In genomic region chr14:38074091-38074490, GRCh38 we compare ENCODE assay signal across 20 cellular contexts.
DNase-seq lines count a peak whose midpoint lies in the region; ATAC-seq and TF ChIP-seq lines count a peak whose summit lies in the region.
"Had no signal": no experiment of that assay in that cellular context is flagged by ENCODE, and none has a peak within 500 bp of the region (broad histone marks: within the 10 kb centered on the region; RNA-seq: fewer than 3 reads in every experiment).

No MANE protein-coding gene starts in this region.

- intact Hi-C loops in sigmoid colon (cut with DNase I) = no loop called here

- peaks cover 11% of the 10 kb centered on the region for H3K9me3 Mint-ChIP-seq in activated naive CD4-positive, alpha-beta T cell treated with anti-CD3 and anti-CD28 coated beads, Interleukin-2, amount 10 ng/mL, durations not matched to agents 7 days and 5 days
- peaks cover 2% of the 10 kb centered on the region for H3K9me3 Mint-ChIP-seq in activated naive CD8-positive, alpha-beta T cell treated with anti-CD3 and anti-CD28 coated beads, Interleukin-2, amount 50 U/mL, for 24 hours

- no peaks in the 10 kb centered on the region for H3K27me3 ChIP-seq in MM.1S (replicated peaks; ENCODE audit: insufficient read depth, low read length)
- no peaks in the 10 kb centered on the region for H3K27me3 ChIP-seq in sigmoid colon
- H3K27me3 ChIP-seq: body of pancreas, foreskin keratinocyte, SJSA1, testis had no signal

- WGBS in sigmoid colon, 2 donors = 42 to 48% methylated on average over 1 of the region's 1 CpG

- peak overlapping the region; percentile 35; the same call in 1 of the 2 replicates for H2AFZ ChIP-seq in MM.1S (ENCODE audit: low read length)
- H2AFZ ChIP-seq: parathyroid adenoma had no signal

- peak overlapping the region; percentile 32; the same call in 1 of the 2 replicates for H3K4me2 ChIP-seq in MM.1S (ENCODE audit: low read depth, low read length)

- no peaks in the 10 kb centered on the region for H3K4me1 ChIP-seq in MM.1S (ENCODE audit: low read length)
- H3K4me1 ChIP-seq in sigmoid colon = no peaks in the 10 kb centered on the region
- H3K4me1 ChIP-seq: body of pancreas, foreskin keratinocyte, left ventricle myocardium inferior, parathyroid adenoma, SJSA1, testis had no signal

- TF ChIP-seq CTCF in MM.1S (IDR thresholded peaks at IDR 0.05; ENCODE audit: low read length) (no peak), sigmoid colon (IDR thresholded peaks at IDR 0.05) (no peak)

- H3K79me2 ChIP-seq in MM.1S (ENCODE audit: low read length) = no peaks in the 10 kb centered on the region
- H3K79me2 ChIP-seq: parathyroid adenoma had no signal

- ATAC-seq in activated naive CD8-positive, alpha-beta T cell treated with anti-CD3 and anti-CD28 coated beads, Interleukin-2, amount 50 U/mL, for 24 hours = peak; percentile 34
- peak; percentile 29 for ATAC-seq in stimulated activated naive CD8-positive, alpha-beta T cell treated with anti-CD3 and anti-CD28 coated beads, Interleukin-15, Interleukin-2, amounts not matched to agents 100 U/mL and 50 U/mL, for 24 hours
- ATAC-seq in HG03175 (IDR thresholded peaks at IDR 0.05; ENCODE audit: unreplicated experiment) = no peak
- ATAC-seq: body of pancreas, foreskin keratinocyte had no signal

- no peak for TF ChIP-seq EP300 in sigmoid colon (IDR thresholded peaks at IDR 0.05)

- no peaks in the 10 kb centered on the region for H4K20me1 ChIP-seq in MM.1S (ENCODE audit: insufficient read depth, low read length)

- H3K4me1 Mint-ChIP-seq in activated naive CD4-positive, alpha-beta T cell treated with anti-CD3 and anti-CD28 coated beads, Interleukin-2, amount 10 ng/mL, durations not matched to agents 7 days and 5 days = peaks cover 75% of the 10 kb centered on the region
- H3K4me1 Mint-ChIP-seq in activated naive CD8-positive, alpha-beta T cell treated with anti-CD3 and anti-CD28 coated beads, Interleukin-2, amount 50 U/mL, for 24 hours = peaks cover 74% of the 10 kb centered on the region

- H3K36me3 Mint-ChIP-seq in activated naive CD4-positive, alpha-beta T cell treated with anti-CD3 and anti-CD28 coated beads, Interleukin-2, amount 10 ng/mL, durations not matched to agents 7 days and 5 days = peaks cover 18% of the 10 kb centered on the region
- no peaks in the 10 kb centered on the region for H3K36me3 Mint-ChIP-seq in activated naive CD8-positive, alpha-beta T cell treated with anti-CD3 and anti-CD28 coated beads, Interleukin-2, amount 50 U/mL, for 24 hours (ENCODE audit: low read depth)

- H3K27ac Mint-ChIP-seq in activated naive CD4-positive, alpha-beta T cell treated with anti-CD3 and anti-CD28 coated beads, Interleukin-2, amount 10 ng/mL, durations not matched to agents 7 days and 5 days = peak overlapping the region; percentile 83
- peak overlapping the region; percentile 41 for H3K27ac Mint-ChIP-seq in activated naive CD8-positive, alpha-beta T cell treated with anti-CD3 and anti-CD28 coated beads, Interleukin-2, amount 50 U/mL, for 24 hours

- H3K9me3 ChIP-seq in MM.1S (replicated peaks; ENCODE audit: insufficient read depth, low read length) = no peaks in the 10 kb centered on the region
- H3K9me3 ChIP-seq in sigmoid colon = no peaks in the 10 kb centered on the region
- H3K9me3 ChIP-seq: body of pancreas, SJSA1, testis had no signal

- H3K4me3 ChIP-seq in MM.1S (ENCODE audit: low read length) (peak overlapping the region; percentile 10; the same call in 1 of the 2 replicates), sigmoid colon (no peak overlapping the region)
- H3K4me3 ChIP-seq: body of pancreas, coronary artery, left ventricle myocardium inferior, SJSA1, testis had no signal

- H3F3A ChIP-seq in MM.1S (ENCODE audit: insufficient read depth, low read length) = no peaks in the 10 kb centered on the region

- no peaks in the 10 kb centered on the region for H3K27me3 Mint-ChIP-seq in activated naive CD4-positive, alpha-beta T cell treated with anti-CD3 and anti-CD28 coated beads, Interleukin-2, amount 10 ng/mL, durations not matched to agents 7 days and 5 days
- no peaks in the 10 kb centered on the region for H3K27me3 Mint-ChIP-seq in activated naive CD8-positive, alpha-beta T cell treated with anti-CD3 and anti-CD28 coated beads, Interleukin-2, amount 50 U/mL, for 24 hours

- H3K27ac ChIP-seq in MM.1S (ENCODE audit: low read length) (no peak overlapping the region), sigmoid colon (no peak overlapping the region)
- H3K27ac ChIP-seq: body of pancreas, coronary artery, foreskin keratinocyte, left ventricle myocardium inferior, parathyroid adenoma, SJSA1, testis had no signal

- no peak overlapping the region for H3K4me3 Mint-ChIP-seq in activated naive CD4-positive, alpha-beta T cell treated with anti-CD3 and anti-CD28 coated beads, Interleukin-2, amount 10 ng/mL, durations not matched to agents 7 days and 5 days
- H3K4me3 Mint-ChIP-seq in activated naive CD8-positive, alpha-beta T cell treated with anti-CD3 and anti-CD28 coated beads, Interleukin-2, amount 50 U/mL, for 24 hours = peak overlapping the region; percentile 24

- TF ChIP-seq POLR2A in sigmoid colon (IDR thresholded peaks at IDR 0.05) = no peak

- CTCF ChIA-PET in activated naive CD4-positive, alpha-beta T cell treated with anti-CD3 and anti-CD28 coated beads, Interleukin-2, amount 10 ng/mL, durations not matched to agents 7 days and 5 days (lab: Charles Lee) = no interaction called here

- H3K36me3 ChIP-seq in MM.1S (replicated peaks; ENCODE audit: insufficient read depth, low read length) (no peaks in the 10 kb centered on the region), sigmoid colon (no peaks in the 10 kb centered on the region)
- H3K36me3 ChIP-seq: left ventricle myocardium inferior, SJSA1 had no signal

- no peak overlapping the region for H3K9ac ChIP-seq in MM.1S (ENCODE audit: low read length)
- H3K9ac ChIP-seq: parathyroid adenoma had no signal

- no peaks in the 10 kb centered on the region for H3K9me2 ChIP-seq in MM.1S (replicated peaks; ENCODE audit: insufficient read depth, low read length)

- DNase-seq in activated naive CD4-positive, alpha-beta T cell treated with anti-CD3 and anti-CD28 coated beads, Interleukin-2, amount 10 ng/mL, durations not matched to agents 7 days and 5 days = no peak
- no peak for DNase-seq in activated naive CD4-positive, alpha-beta T cell treated with anti-CD3 and anti-CD28 coated beads, Interleukin-2, amount 50 U/mL, for 16 hours
- DNase-seq in MM.1S (no peak), sigmoid colon (no peak)
- DNase-seq in activated naive CD8-positive, alpha-beta T cell treated with anti-CD3 and anti-CD28 coated beads, Interleukin-2, amount 50 U/mL, for 24 hours = no peak
- DNase-seq in stimulated activated naive CD8-positive, alpha-beta T cell treated with anti-CD3 and anti-CD28 coated beads, Interleukin-15, Interleukin-2, amounts not matched to agents 100 U/mL and 50 U/mL, for 24 hours = no peak
- DNase-seq in activated effector memory CD4-positive, alpha-beta T cell treated with anti-CD3 and anti-CD28 coated beads, Interleukin-2, amount 50 U/mL, for 16 hours = no peak
- DNase-seq: body of pancreas; Calu3; foreskin keratinocyte; GF-D8; left ventricle myocardium inferior; NCI-H1048; NCI-H524; stimulated activated CD8-positive, alpha-beta memory T cell treated with anti-CD3 and anti-CD28 coated beads, Interleukin-4, amount 100 ng/mL, for 48 hours; testis had no signal
